ENCODE assay signal across 8 cellular contexts in the genomic region with DNA sequence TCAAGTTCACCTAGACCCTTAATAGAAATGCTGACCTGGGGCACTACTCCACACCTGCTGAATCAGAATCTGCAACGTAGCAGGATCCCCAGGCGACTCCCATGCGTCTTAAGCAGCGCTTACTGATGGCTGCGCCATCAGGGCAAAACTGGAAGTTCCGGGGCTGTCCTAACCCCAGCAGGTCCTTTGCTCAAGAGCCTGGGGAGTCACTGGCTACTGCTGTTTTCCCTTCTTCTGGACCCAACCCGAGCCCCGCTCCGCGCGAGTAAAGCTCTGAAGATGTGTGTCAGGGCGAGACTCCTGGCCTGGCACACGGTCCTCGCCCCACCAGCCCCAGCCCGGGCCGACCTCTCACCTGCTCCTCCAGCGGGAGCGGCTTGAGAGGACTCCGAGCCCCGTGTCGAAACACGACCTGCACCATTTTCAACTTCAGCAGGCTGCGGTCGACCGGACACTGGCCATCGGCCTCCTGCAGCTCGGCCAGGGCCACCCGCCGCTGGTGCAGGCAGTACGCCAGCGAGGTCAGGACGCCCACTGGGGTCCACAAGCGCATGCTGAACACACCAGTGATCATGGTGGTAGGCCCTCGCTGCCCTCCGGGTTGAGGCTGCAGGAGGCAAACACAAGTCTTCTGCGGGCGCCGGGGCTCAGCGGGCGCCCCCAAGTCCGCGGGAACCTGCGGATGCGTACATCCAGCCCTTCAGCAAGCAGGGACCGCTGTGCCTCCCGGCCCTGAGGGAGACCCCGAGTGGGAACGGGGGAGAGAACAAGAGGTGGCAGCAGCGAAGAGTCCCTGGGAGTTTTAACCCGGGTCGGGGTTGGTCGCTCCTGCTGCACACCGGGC. TPM values are rescaled to one million over a fixed set of nuclear protein-coding genes. Genes with fewer than 3 reads are reported as not detected.
A peak's percentile ranks its signal among the peaks of the same experiment; 100 is the strongest.
DNase-seq lines count a peak whose midpoint lies in the region; ATAC-seq and TF ChIP-seq lines count a peak whose summit lies in the region.

No MANE protein-coding gene starts in this region.

- H3K36me3 ChIP-seq in BLaER1 (no peaks in the 10 kb centered on the region), OCI-LY3 (replicated peaks; ENCODE audit: low read depth, low read length) (no peaks in the 10 kb centered on the region), tibial nerve (no peaks in the 10 kb centered on the region)

- H3K27ac ChIP-seq in BLaER1 (peak overlapping the region; percentile 47), OCI-LY3 (ENCODE audit: low read length) (no peak overlapping the region), tibial nerve (peak overlapping the region; percentile 9 to 85 (median 84))

- peaks cover 15% of the 10 kb centered on the region for H3K4me1 Mint-ChIP-seq in activated T-helper 2 cell treated with anti-CD3 and anti-CD28 coated beads, Interferon-gamma antibody, Interleukin-2, Interleukin-4, amounts not matched to agents 10 μg/mL and 5 μg/mL and 100 μg/mL, durations not matched to agents 14 hours and 24 hours and 36 hours (ENCODE audit: low read depth)
- peaks cover 66% of the 10 kb centered on the region for H3K4me1 Mint-ChIP-seq in neural crest cell

- H3K4me2 ChIP-seq in BLaER1 (peak overlapping the region; percentile 98), OCI-LY3 (ENCODE audit: low read length) (peak overlapping the region; percentile 87)

- H3K4me3 ChIP-seq in BLaER1 (peak overlapping the region; percentile 79), OCI-LY3 (ENCODE audit: low read length) (peak overlapping the region; percentile 82), foreskin fibroblast (ENCODE audit: low read depth in 1 of 2, low read length in 2 of 2) (peak overlapping the region; percentile 76 to 84), tibial nerve (peak overlapping the region; percentile 53 to 92 (median 84))

- H3K4me1 ChIP-seq in BLaER1: peaks cover 20% of the 10 kb centered on the region
- H3K4me1 ChIP-seq in OCI-LY3 (ENCODE audit: low read length): peaks cover 9% of the 10 kb centered on the region; the same call in 1 of the 2 replicates
- H3K4me1 ChIP-seq in tibial nerve: peaks cover 0 to 16% (median 6%) of the 10 kb centered on the region in 4 donors

- TF ChIP-seq EP300 in tibial nerve (IDR thresholded peaks at IDR 0.05): no peak

- peak overlapping the region; percentile 78 for H3K27ac Mint-ChIP-seq in activated T-helper 2 cell treated with anti-CD3 and anti-CD28 coated beads, Interferon-gamma antibody, Interleukin-2, Interleukin-4, amounts not matched to agents 10 μg/mL and 5 μg/mL and 100 μg/mL, durations not matched to agents 14 hours and 24 hours and 36 hours
- H3K27ac Mint-ChIP-seq in neural crest cell (ENCODE audit: unreplicated experiment): peak overlapping the region; percentile 92

- DNase-seq in activated T-helper 2 cell treated with anti-CD3 and anti-CD28 coated beads, Interferon-gamma antibody, Interleukin-2, Interleukin-4, amounts not matched to agents 10 μg/mL and 5 μg/mL and 100 μg/mL, durations not matched to agents 14 hours and 24 hours and 36 hours (ENCODE audit: low spot score): peak; percentile 30
- DNase-seq in foreskin fibroblast (peak; percentile 33 to 74), neural crest cell (ENCODE audit: low read depth, low spot score) (peak; percentile 47), tibial nerve (ENCODE audit: low spot score in 2 of 2) (peak; percentile 6 to 18)

- H4K20me1 ChIP-seq in BLaER1 (no peaks in the 10 kb centered on the region), OCI-LY3 (ENCODE audit: insufficient read depth, low read length) (no peaks in the 10 kb centered on the region)

- no peaks in the 10 kb centered on the region for H3K36me3 Mint-ChIP-seq in activated T-helper 2 cell treated with anti-CD3 and anti-CD28 coated beads, Interferon-gamma antibody, Interleukin-2, Interleukin-4, amounts not matched to agents 10 μg/mL and 5 μg/mL and 100 μg/mL, durations not matched to agents 14 hours and 24 hours and 36 hours (ENCODE audit: low read depth)
- peaks cover 7% of the 10 kb centered on the region for H3K36me3 Mint-ChIP-seq in neural crest cell (ENCODE audit: low read depth)

- H3K9me3 Mint-ChIP-seq in activated T-helper 2 cell treated with anti-CD3 and anti-CD28 coated beads, Interferon-gamma antibody, Interleukin-2, Interleukin-4, amounts not matched to agents 10 μg/mL and 5 μg/mL and 100 μg/mL, durations not matched to agents 14 hours and 24 hours and 36 hours: no peaks in the 10 kb centered on the region
- H3K9me3 Mint-ChIP-seq in neural crest cell: no peaks in the 10 kb centered on the region

- ATAC-seq in GM19023 (IDR thresholded peaks at IDR 0.05; ENCODE audit: unreplicated experiment) (peak; percentile 38), HG03175 (IDR thresholded peaks at IDR 0.05; ENCODE audit: unreplicated experiment) (peak; percentile 26)

- 0 out of 2 replicates have a peak, but pooled peaks have one; percentile 3 for TF ChIP-seq CTCF in OCI-LY3 (IDR thresholded peaks at IDR 0.05; ENCODE audit: low read depth, low read length)
- TF ChIP-seq CTCF in foreskin fibroblast (IDR thresholded peaks at IDR 0.05; ENCODE audit: low read depth, low read length): no peak
- TF ChIP-seq CTCF in neural crest cell (conservative IDR thresholded peaks at IDR 0.05): peak; percentile 26
- no peak for TF ChIP-seq CTCF in tibial nerve (IDR thresholded peaks at IDR 0.05)

- TF ChIP-seq POLR2A in tibial nerve (IDR thresholded peaks at IDR 0.05): no peak

- H3K4me3 Mint-ChIP-seq in activated T-helper 2 cell treated with anti-CD3 and anti-CD28 coated beads, Interferon-gamma antibody, Interleukin-2, Interleukin-4, amounts not matched to agents 10 μg/mL and 5 μg/mL and 100 μg/mL, durations not matched to agents 14 hours and 24 hours and 36 hours (ENCODE audit: low read depth): peak overlapping the region; percentile 92
- peak overlapping the region; percentile 98 for H3K4me3 Mint-ChIP-seq in neural crest cell

- intact Hi-C loops in activated T-helper 2 cell treated with anti-CD3 and anti-CD28 coated beads, Interferon-gamma antibody, Interleukin-2, Interleukin-4, amounts not matched to agents 10 μg/mL and 5 μg/mL and 100 μg/mL, durations not matched to agents 14 hours and 24 hours and 36 hours (cut with micrococcal nuclease): loop anchor here (1.0 to 2.0 kb wide), 2 partner anchors 23 to 71 kb away; no protein-coding TSS in a partner anchor

- H2AFZ ChIP-seq in OCI-LY3 (ENCODE audit: low read depth, low read length): peak overlapping the region; percentile 70

- H3K79me2 ChIP-seq in OCI-LY3 (ENCODE audit: low read length): no peaks in the 10 kb centered on the region

- H3K27me3 Mint-ChIP-seq in activated T-helper 2 cell treated with anti-CD3 and anti-CD28 coated beads, Interferon-gamma antibody, Interleukin-2, Interleukin-4, amounts not matched to agents 10 μg/mL and 5 μg/mL and 100 μg/mL, durations not matched to agents 14 hours and 24 hours and 36 hours (ENCODE audit: low read depth): peaks cover 18% of the 10 kb centered on the region
- no peaks in the 10 kb centered on the region for H3K27me3 Mint-ChIP-seq in neural crest cell (ENCODE audit: low read depth)

- 0 to 1% methylated on average over 41 to 46 of the region's 53 CpGs for WGBS in tibial nerve, 2 donors

- H3K27me3 ChIP-seq in BLaER1 (peaks cover 4% of the 10 kb centered on the region; the same call in 1 of the 2 replicates), OCI-LY3 (ENCODE audit: low read depth, low read length) (peaks cover 2% of the 10 kb centered on the region; the same call in 1 of the 2 replicates), tibial nerve (no peaks in the 10 kb centered on the region)

- H3K9ac ChIP-seq in BLaER1 (peak overlapping the region; percentile 80), OCI-LY3 (ENCODE audit: low read length) (peak overlapping the region; percentile 62)

- H3K9me3 ChIP-seq in BLaER1 (no peaks in the 10 kb centered on the region), OCI-LY3 (ENCODE audit: insufficient read depth, low read length) (no peaks in the 10 kb centered on the region), tibial nerve (no peaks in the 10 kb centered on the region)

RNA-seq across cellular contexts. Expression of a gene that starts 0.6 kb away (rescaled TPM):
- 11.6 and 13.4 TPM in 2 replicates for total RNA-seq in activated T-helper 2 cell treated with anti-CD3 and anti-CD28 coated beads, Interferon-gamma antibody, Interleukin-2, Interleukin-4, amounts not matched to agents 10 μg/mL and 5 μg/mL and 100 μg/mL, durations not matched to agents 14 hours and 24 hours and 36 hours
- total RNA-seq in neural crest cell: 21.8 and 22.1 TPM in 2 replicates
- total RNA-seq in tibial nerve: 10 to 100 TPM; 13.7 to 29.4 (median 20.9) TPM

Comparison
In these comparisons a context has a peak if more than half of its experiments do, and no peak if none do; other contexts are left out.
1. CTCF ChIP-seq: peak in OCI-LY3 (single experiment) and neural crest cell (single experiment); none in foreskin fibroblast (single experiment) and tibial nerve (0 of 5).
2. Peak in every context shown above with its lines, with median percentiles within 50 percentile points of each other: H3K4me3 ChIP-seq and DNase-seq.